Comparison of ENCODE assay signal across 1 cellular context in genomic region chr11:12042215-12042676, GRCh38.
A peak's percentile ranks its signal among the peaks of the same experiment; 100 is the strongest.
TF ChIP-seq lines count a peak whose summit lies in the region.

No MANE protein-coding gene starts in this region.

TF ChIP-seq in GM12878, 131 proteins besides CTCF, POLR2A, EP300 and RAD21:
- no peak for TF ChIP-seq YBX1 (IDR thresholded peaks at IDR 0.05)
- TF ChIP-seq RUNX3 (IDR thresholded peaks at IDR 0.05; ENCODE audit: low read length), result peak; percentile 29; the same call in 1 of the 2 replicates
- TF ChIP-seq NR2C2 (IDR thresholded peaks at IDR 0.05; ENCODE audit: borderline replicate concordance, control insufficient read depth, insufficient read length, low read depth), result no peak
- TF ChIP-seq ZBTB40 (IDR thresholded peaks at IDR 0.05; ENCODE audit: borderline replicate concordance), result peak; percentile 14; the same call in 1 of the 2 replicates
